In genomic region chr3:22306454-22306853, GRCh38 we compare ENCODE assay signal across 35 cellular contexts.
"Had no signal": no experiment of that assay in that cellular context is flagged by ENCODE, and none has a peak within 500 bp of the region (broad histone marks: within the 10 kb centered on the region; RNA-seq: fewer than 3 reads in every experiment).

No MANE protein-coding gene starts in this region.

- H3K27me3 Mint-ChIP-seq: activated CD4-positive, alpha-beta memory T cell treated with anti-CD3 and anti-CD28 coated beads for 36 hours; activated CD4-positive, alpha-beta T cell treated with anti-CD3 and anti-CD28 coated beads for 36 hours; activated CD4-positive, alpha-beta T cell treated with anti-CD3 and anti-CD28 coated beads, Interleukin-2, amount 10 ng/mL, durations not matched to agents 24 days and 14 days; activated CD8-positive, alpha-beta memory T cell treated with anti-CD3 and anti-CD28 coated beads, Interleukin-2, amount 10 ng/mL, durations not matched to agents 7 days and 5 days; activated naive CD4-positive, alpha-beta T cell treated with anti-CD3 and anti-CD28 coated beads, Interleukin-2, amount 50 U/mL, for 24 hours; activated naive CD8-positive, alpha-beta T cell treated with anti-CD3 and anti-CD28 coated beads for 36 hours; activated naive CD8-positive, alpha-beta T cell treated with anti-CD3 and anti-CD28 coated beads, Interleukin-2, amount 50 U/mL, for 24 hours; effector memory CD8-positive, alpha-beta T cell; T-helper 17 cell had no signal

- ATAC-seq: activated CD4-positive, alpha-beta T cell treated with anti-CD3 and anti-CD28 coated beads for 36 hours; activated CD8-positive, alpha-beta memory T cell treated with anti-CD3 and anti-CD28 coated beads, Interleukin-2, amount 10 ng/mL, durations not matched to agents 7 days and 5 days; activated CD8-positive, alpha-beta T cell treated with anti-CD3 and anti-CD28 coated beads, Interleukin-2, amount 10 ng/mL, durations not matched to agents 7 days and 5 days; activated naive CD8-positive, alpha-beta T cell treated with anti-CD3 and anti-CD28 coated beads, Interleukin-2, amount 50 U/mL, for 24 hours; body of pancreas; effector memory CD8-positive, alpha-beta T cell; foreskin keratinocyte; gastrocnemius medialis; T-helper 17 cell had no signal

- H3K4me3 Mint-ChIP-seq: activated CD4-positive, alpha-beta memory T cell treated with anti-CD3 and anti-CD28 coated beads for 36 hours; activated CD4-positive, alpha-beta T cell treated with anti-CD3 and anti-CD28 coated beads for 36 hours; activated CD4-positive, alpha-beta T cell treated with anti-CD3 and anti-CD28 coated beads, Interleukin-2, amount 10 ng/mL, durations not matched to agents 24 days and 14 days; activated CD8-positive, alpha-beta memory T cell treated with anti-CD3 and anti-CD28 coated beads, Interleukin-2, amount 10 ng/mL, durations not matched to agents 7 days and 5 days; activated CD8-positive, alpha-beta T cell treated with anti-CD3 and anti-CD28 coated beads, Interleukin-2, amount 10 ng/mL, durations not matched to agents 7 days and 5 days; activated naive CD4-positive, alpha-beta T cell treated with anti-CD3 and anti-CD28 coated beads for 36 hours; activated naive CD4-positive, alpha-beta T cell treated with anti-CD3 and anti-CD28 coated beads, Interleukin-2, amount 50 U/mL, for 24 hours; activated naive CD8-positive, alpha-beta T cell treated with anti-CD3 and anti-CD28 coated beads for 36 hours; activated naive CD8-positive, alpha-beta T cell treated with anti-CD3 and anti-CD28 coated beads, Interleukin-2, amount 50 U/mL, for 24 hours; activated T-helper 1 cell treated with anti-CD3 and anti-CD28 coated beads, Interleukin-12 subunit alpha, Interleukin-12 subunit beta, Interleukin-2, Interleukin-4 antibody, amounts not matched to agents 30 ng/mL and 10 ng/mL and 1 ng/mL, durations not matched to agents 14 hours and 24 hours and 36 hours; effector memory CD8-positive, alpha-beta T cell; T-helper 17 cell; T-helper 2 cell treated with Interferon-gamma antibody and Interleukin-4, amounts not matched to agents 5 μg/mL and 100 μg/mL, for 36 hours had no signal

- H3K27ac Mint-ChIP-seq: activated CD4-positive, alpha-beta memory T cell treated with anti-CD3 and anti-CD28 coated beads for 36 hours; activated CD4-positive, alpha-beta T cell treated with anti-CD3 and anti-CD28 coated beads for 36 hours; activated CD4-positive, alpha-beta T cell treated with anti-CD3 and anti-CD28 coated beads, Interleukin-2, amount 10 ng/mL, durations not matched to agents 24 days and 14 days; activated CD8-positive, alpha-beta memory T cell treated with anti-CD3 and anti-CD28 coated beads, Interleukin-2, amount 10 ng/mL, durations not matched to agents 7 days and 5 days; activated CD8-positive, alpha-beta T cell treated with anti-CD3 and anti-CD28 coated beads, Interleukin-2, amount 10 ng/mL, durations not matched to agents 7 days and 5 days; activated naive CD4-positive, alpha-beta T cell treated with anti-CD3 and anti-CD28 coated beads for 36 hours; activated naive CD4-positive, alpha-beta T cell treated with anti-CD3 and anti-CD28 coated beads, Interleukin-2, amount 50 U/mL, for 24 hours; activated naive CD8-positive, alpha-beta T cell treated with anti-CD3 and anti-CD28 coated beads for 36 hours; activated naive CD8-positive, alpha-beta T cell treated with anti-CD3 and anti-CD28 coated beads, Interleukin-2, amount 50 U/mL, for 24 hours; activated T-helper 1 cell treated with anti-CD3 and anti-CD28 coated beads, Interleukin-12 subunit alpha, Interleukin-12 subunit beta, Interleukin-2, Interleukin-4 antibody, amounts not matched to agents 30 ng/mL and 10 ng/mL and 1 ng/mL, durations not matched to agents 14 hours and 24 hours and 36 hours; activated T-helper 2 cell treated with anti-CD3 and anti-CD28 coated beads, Interferon-gamma antibody, Interleukin-2, Interleukin-4, amounts not matched to agents 10 μg/mL and 5 μg/mL and 100 μg/mL, durations not matched to agents 14 hours and 24 hours and 36 hours; effector memory CD8-positive, alpha-beta T cell; T-helper 17 cell; T-helper 2 cell treated with Interferon-gamma antibody and Interleukin-4, amounts not matched to agents 5 μg/mL and 100 μg/mL, for 36 hours had no signal

- H3K9me3 ChIP-seq: adrenal gland, body of pancreas, gastrocnemius medialis had no signal

- H3K27ac ChIP-seq: adrenal gland, body of pancreas, esophagus muscularis mucosa, foreskin keratinocyte, gastrocnemius medialis, WERI-Rb-1 had no signal

- H3K27me3 ChIP-seq: adrenal gland, body of pancreas, esophagus muscularis mucosa, foreskin keratinocyte, gastrocnemius medialis had no signal

- H3K4me3 ChIP-seq: adrenal gland, body of pancreas, esophagus muscularis mucosa, gastrocnemius medialis had no signal

- H3K4me1 Mint-ChIP-seq: activated CD4-positive, alpha-beta T cell treated with anti-CD3 and anti-CD28 coated beads for 36 hours; activated CD4-positive, alpha-beta T cell treated with anti-CD3 and anti-CD28 coated beads, Interleukin-2, amount 10 ng/mL, durations not matched to agents 24 days and 14 days; activated CD8-positive, alpha-beta memory T cell treated with anti-CD3 and anti-CD28 coated beads, Interleukin-2, amount 10 ng/mL, durations not matched to agents 7 days and 5 days; activated naive CD4-positive, alpha-beta T cell treated with anti-CD3 and anti-CD28 coated beads, Interleukin-2, amount 50 U/mL, for 24 hours; activated naive CD8-positive, alpha-beta T cell treated with anti-CD3 and anti-CD28 coated beads for 36 hours; activated naive CD8-positive, alpha-beta T cell treated with anti-CD3 and anti-CD28 coated beads, Interleukin-2, amount 50 U/mL, for 24 hours; T-helper 17 cell had no signal

- H3K4me1 ChIP-seq: adrenal gland, body of pancreas, foreskin keratinocyte, gastrocnemius medialis had no signal

- DNase-seq: activated CD4-positive, alpha-beta memory T cell treated with anti-CD3 and anti-CD28 coated beads for 36 hours; activated CD4-positive, alpha-beta T cell treated with anti-CD3 and anti-CD28 coated beads for 36 hours; activated CD4-positive, alpha-beta T cell treated with anti-CD3 and anti-CD28 coated beads, Interleukin-2, amount 10 ng/mL, durations not matched to agents 24 days and 14 days; activated CD4-positive, CD25-positive, alpha-beta regulatory T cell; activated CD4-positive, CD25-positive, alpha-beta regulatory T cell treated with anti-CD3 and anti-CD28 coated beads, Interleukin-2, amount 50 U/mL, for 72 hours; activated CD8-positive, alpha-beta memory T cell treated with anti-CD3 and anti-CD28 coated beads, Interleukin-2, amount 10 ng/mL, durations not matched to agents 7 days and 5 days; activated CD8-positive, alpha-beta memory T cell treated with anti-CD3 and anti-CD28 coated beads, Interleukin-2, amount 50 U/mL, for 4 hours; activated CD8-positive, alpha-beta T cell treated with anti-CD3 and anti-CD28 coated beads, Interleukin-2, amount 10 ng/mL, durations not matched to agents 7 days and 5 days; activated effector memory CD4-positive, alpha-beta T cell treated with anti-CD3 and anti-CD28 coated beads, Interleukin-2, amount 50 U/mL, for 16 hours; activated naive CD4-positive, alpha-beta T cell treated with anti-CD3 and anti-CD28 coated beads for 36 hours; activated naive CD8-positive, alpha-beta T cell treated with anti-CD3 and anti-CD28 coated beads for 36 hours; activated naive CD8-positive, alpha-beta T cell treated with anti-CD3 and anti-CD28 coated beads, Interleukin-2, amount 50 U/mL, for 24 hours; activated T-cell treated with anti-CD3 and anti-CD28 coated beads, Interleukin-2, amount 50 U/mL, for 1 hour; activated T-cell treated with anti-CD3 and anti-CD28 coated beads, Interleukin-2, amount 50 U/mL, for 48 hours; adrenal gland; amygdala; aorta; body of pancreas; cortex of kidney; dermis blood vessel endothelial cell; effector CD4-positive, alpha-beta T cell; effector memory CD8-positive, alpha-beta T cell; erythroblast; foreskin keratinocyte; gastrocnemius medialis; glutamatergic neuron; T-helper 1 cell; T-helper 17 cell; T1000; WERI-Rb-1 had no signal

- H3K36me3 ChIP-seq: adrenal gland, esophagus muscularis mucosa, gastrocnemius medialis, WERI-Rb-1 had no signal

- H3K36me3 Mint-ChIP-seq: activated CD4-positive, alpha-beta memory T cell treated with anti-CD3 and anti-CD28 coated beads for 36 hours; activated CD8-positive, alpha-beta memory T cell treated with anti-CD3 and anti-CD28 coated beads, Interleukin-2, amount 10 ng/mL, durations not matched to agents 7 days and 5 days; activated naive CD4-positive, alpha-beta T cell treated with anti-CD3 and anti-CD28 coated beads, Interleukin-2, amount 50 U/mL, for 24 hours; activated naive CD8-positive, alpha-beta T cell treated with anti-CD3 and anti-CD28 coated beads for 36 hours had no signal
